ENCODE assay signal across 8 cellular contexts in genomic region chr7:4724648-4725013, GRCh38. TPM values are rescaled to one million over a fixed set of nuclear protein-coding genes. Genes with fewer than 3 reads are reported as not detected.
DNase-seq lines count a peak whose midpoint lies in the region; ATAC-seq and TF ChIP-seq lines count a peak whose summit lies in the region.

No MANE protein-coding gene starts in this region.

- ATAC-seq in CD8-positive, alpha-beta T cell: peak; percentile 48
- ATAC-seq in GM21447 (IDR thresholded peaks at IDR 0.05; ENCODE audit: unreplicated experiment) (peak; percentile 11), PC-3 (peak; percentile 50), HG03280 (IDR thresholded peaks at IDR 0.05; ENCODE audit: unreplicated experiment) (no peak), GM18519 (IDR thresholded peaks at IDR 0.05; ENCODE audit: low FRiP score, unreplicated experiment) (no peak)

- POLR2A ChIA-PET in CD8-positive, alpha-beta T cell (lab: Charles Lee): interaction anchor here (0.6 to 3.4 kb wide), 9 partner anchors 10 to 388 kb away, joined by 3 to 15 read pairs (median 5); no protein-coding TSS in a partner anchor
- POLR2A ChIA-PET in PC-3 (lab: Charles Lee; ENCODE audit: unreplicated experiment): interaction anchor here (0.5 to 1.1 kb wide), 2 partner anchors 12 to 52 kb away, joined by 3 read pairs; no protein-coding TSS in a partner anchor

- H3K9me3 Mint-ChIP-seq in CD8-positive, alpha-beta T cell: no peaks in the 10 kb centered on the region
- no peaks in the 10 kb centered on the region for H3K9me3 Mint-ChIP-seq in neural progenitor cell

- BruUV-seq in PC-3 (replicated peaks; lab: Mats Ljungman, UMichigan): no TSS peak

- H3K4me2 ChIP-seq in PC-3 (ENCODE audit: low read length) (peak overlapping the region; percentile 86), neural progenitor cell (peak overlapping the region; percentile 46)

- H3K36me3 ChIP-seq in CD8-positive, alpha-beta T cell (ENCODE audit: insufficient read depth, low read length): no peaks in the 10 kb centered on the region
- H3K36me3 ChIP-seq in PC-3 (ENCODE audit: low read depth, low read length) (no peaks in the 10 kb centered on the region), esophagus (ENCODE audit: control insufficient read depth in 2 of 2, insufficient read depth in 2 of 2, low read length in 1 of 2) (peaks cover 0 to 15% of the 10 kb centered on the region in 2 donors), neural progenitor cell (no peaks in the 10 kb centered on the region)

- peak overlapping the region; percentile 94 for H3K27ac ChIP-seq in CD8-positive, alpha-beta T cell (ENCODE audit: low read depth, low read length)
- H3K27ac ChIP-seq in PC-3 (ENCODE audit: low read length) (peak overlapping the region; percentile 64), esophagus (ENCODE audit: low read depth in 2 of 2, low read length in 1 of 2) (peak overlapping the region; percentile 84 to 86), neural progenitor cell (peak overlapping the region; percentile 88)

- no peaks in the 10 kb centered on the region for H4K20me1 ChIP-seq in PC-3 (ENCODE audit: low read length)
- H4K20me1 ChIP-seq in neural progenitor cell (ENCODE audit: low read depth): peaks cover 83% of the 10 kb centered on the region

- intact Hi-C loops in CD8-positive, alpha-beta T cell (cut with DNase I, micrococcal nuclease): loop anchor here (1.0 to 5.0 kb wide), 6 partner anchors 20 to 84 kb away; no protein-coding TSS in a partner anchor
- intact Hi-C loops in PC-3 (cut with micrococcal nuclease): loop anchor here (1.0 kb wide), 2 partner anchors 21 to 40 kb away; no protein-coding TSS in a partner anchor

- H3K36me3 Mint-ChIP-seq in CD8-positive, alpha-beta T cell: peaks cover 37% of the 10 kb centered on the region
- H3K36me3 Mint-ChIP-seq in neural progenitor cell: peaks cover 19% of the 10 kb centered on the region

- H3K27me3 Mint-ChIP-seq in CD8-positive, alpha-beta T cell (ENCODE audit: low read depth): no peaks in the 10 kb centered on the region
- no peaks in the 10 kb centered on the region for H3K27me3 Mint-ChIP-seq in neural progenitor cell (ENCODE audit: insufficient read depth, low read depth)

- peaks cover 48% of the 10 kb centered on the region for H3K4me1 ChIP-seq in CD8-positive, alpha-beta T cell (ENCODE audit: insufficient read depth, low read length)
- H3K4me1 ChIP-seq in PC-3 (ENCODE audit: insufficient read depth, low read length) (peaks cover 9% of the 10 kb centered on the region; the same call in 1 of the 2 replicates), esophagus (ENCODE audit: control insufficient read depth in 2 of 2, insufficient read depth in 2 of 2, low read length in 1 of 2) (peaks cover 3 to 9% of the 10 kb centered on the region in 2 donors), neural progenitor cell (peaks cover 16% of the 10 kb centered on the region)

- H3K79me2 ChIP-seq in PC-3 (ENCODE audit: low read length): peaks cover 59% of the 10 kb centered on the region
- H3K79me2 ChIP-seq in neural progenitor cell (ENCODE audit: low read depth): peaks cover 54% of the 10 kb centered on the region

- peak overlapping the region; percentile 95 for H3K4me3 Mint-ChIP-seq in CD8-positive, alpha-beta T cell
- peak overlapping the region; percentile 67 for H3K4me3 Mint-ChIP-seq in neural progenitor cell

- H3K9ac ChIP-seq in PC-3 (ENCODE audit: low read length) (peak overlapping the region; percentile 73), neural progenitor cell (no peak overlapping the region)

- CTCF ChIA-PET in CD8-positive, alpha-beta T cell (lab: Charles Lee): interaction anchor here (0.9 to 2.9 kb wide), 13 partner anchors 11 to 66 kb away, joined by 3 to 13 read pairs (median 4); no protein-coding TSS in a partner anchor
- CTCF ChIA-PET in PC-3 (lab: Charles Lee): interaction anchor here (0.5 kb wide), 1 partner anchor 25 kb away, joined by 3 read pairs; no protein-coding TSS in a partner anchor

- peaks cover 57% of the 10 kb centered on the region for H3K4me1 Mint-ChIP-seq in CD8-positive, alpha-beta T cell (ENCODE audit: low read depth)
- peaks cover 67% of the 10 kb centered on the region for H3K4me1 Mint-ChIP-seq in neural progenitor cell

- H2AFZ ChIP-seq in PC-3 (ENCODE audit: low read length): peak overlapping the region; percentile 67
- H2AFZ ChIP-seq in neural progenitor cell (replicated peaks): no peak overlapping the region

- H3K27ac Mint-ChIP-seq in CD8-positive, alpha-beta T cell: peak overlapping the region; percentile 99
- peak overlapping the region; percentile 97 for H3K27ac Mint-ChIP-seq in neural progenitor cell

- no peak for TF ChIP-seq CTCF in CD8-positive, alpha-beta T cell (IDR thresholded peaks at IDR 0.05)
- no peak for TF ChIP-seq CTCF in PC-3 (conservative IDR thresholded peaks at IDR 0.05; ENCODE audit: low read depth, low read length)
- no peak for TF ChIP-seq CTCF in neural progenitor cell (IDR thresholded peaks at IDR 0.05)

- H3K4me3 ChIP-seq in CD8-positive, alpha-beta T cell (ENCODE audit: low read depth, low read length): peak overlapping the region; percentile 80
- H3K4me3 ChIP-seq in PC-3 (ENCODE audit: low read length) (peak overlapping the region; percentile 73), esophagus (ENCODE audit: low read depth in 1 of 2, low read length in 2 of 2) (peak overlapping the region; percentile 40 to 53), neural progenitor cell (no peak overlapping the region)

- WGBS in esophagus, 2 donors: 16 to 31% methylated on average over 5 to 6 of the region's 6 CpGs

- no peaks in the 10 kb centered on the region for H3K9me2 ChIP-seq in PC-3 (replicated peaks; ENCODE audit: low read length)

- DNase-seq in CD8-positive, alpha-beta T cell: no peak
- DNase-seq in PC-3 (peak; percentile 24), neural progenitor cell (ENCODE audit: low spot score) (no peak), NCI-H146 (lab: John Stamatoyannopoulos, UW) (no peak)

- no peaks in the 10 kb centered on the region for H3K9me3 ChIP-seq in CD8-positive, alpha-beta T cell (ENCODE audit: low read length)
- no peaks in the 10 kb centered on the region for H3K9me3 ChIP-seq in PC-3 (ENCODE audit: low read length)
- no peaks in the 10 kb centered on the region for H3K9me3 ChIP-seq in esophagus (ENCODE audit: control insufficient read depth in 2 of 2, insufficient read depth in 1 of 2, low read depth in 1 of 2, low read length in 1 of 2)
- H3K9me3 ChIP-seq in neural progenitor cell (ENCODE audit: low read depth): no peaks in the 10 kb centered on the region

- no peaks in the 10 kb centered on the region for H3F3A ChIP-seq in PC-3 (ENCODE audit: low read length, unreplicated experiment)
- peaks cover 15% of the 10 kb centered on the region for H3F3A ChIP-seq in neural progenitor cell (ENCODE audit: low read depth)

- H3K27me3 ChIP-seq in CD8-positive, alpha-beta T cell (ENCODE audit: insufficient read depth, low read length): no peaks in the 10 kb centered on the region
- H3K27me3 ChIP-seq in PC-3 (ENCODE audit: low read length) (no peaks in the 10 kb centered on the region), esophagus (ENCODE audit: control insufficient read depth in 1 of 2, insufficient read depth in 2 of 2, low read length in 2 of 2) (no peaks in the 10 kb centered on the region), neural progenitor cell (no peaks in the 10 kb centered on the region)

RNA-seq across cellular contexts. Expression of gene FOXK1, which starts 42.5 kb away (rescaled TPM):
- 10 to 100 TPM; 65.8 to 69.8 TPM for total RNA-seq in CD8-positive, alpha-beta T cell
- total RNA-seq in PC-3 (2014; rRNA removed) (13.2 and 22.8 TPM in 2 replicates), neural progenitor cell (ENCODE audit: low replicate concordance) (11.1 and 22.4 TPM in 2 replicates)
- 1 to 10 TPM; 3.9 to 7.1 TPM for polyA plus RNA-seq in esophagus

RNA-seq across cellular contexts. Expression of gene AP5Z1, which starts 50.8 kb away (rescaled TPM):
- 100 to 1,000 TPM; 129 to 131 TPM for total RNA-seq in CD8-positive, alpha-beta T cell
- total RNA-seq in PC-3 (2014; rRNA removed) (36.6 and 59.3 TPM in 2 replicates), neural progenitor cell (ENCODE audit: low replicate concordance) (8.3 and 21.8 TPM in 2 replicates)
- polyA plus RNA-seq in esophagus: 10 to 100 TPM; 22.1 to 34.5 TPM

Comparison
In these comparisons a context has a peak if more than half of its experiments do, and no peak if none do; other contexts are left out.
1. ATAC-seq: peak in CD8-positive, alpha-beta T cell (single experiment), GM21447 (single experiment) and PC-3 (single experiment); none in HG03280 (single experiment) and GM18519 (single experiment).
2. Peak in every context shown above with its lines, with median percentiles within 50 percentile points of each other: H3K27ac ChIP-seq.